Comparison of ENCODE assay signal across 1 cellular context in the genomic region with DNA sequence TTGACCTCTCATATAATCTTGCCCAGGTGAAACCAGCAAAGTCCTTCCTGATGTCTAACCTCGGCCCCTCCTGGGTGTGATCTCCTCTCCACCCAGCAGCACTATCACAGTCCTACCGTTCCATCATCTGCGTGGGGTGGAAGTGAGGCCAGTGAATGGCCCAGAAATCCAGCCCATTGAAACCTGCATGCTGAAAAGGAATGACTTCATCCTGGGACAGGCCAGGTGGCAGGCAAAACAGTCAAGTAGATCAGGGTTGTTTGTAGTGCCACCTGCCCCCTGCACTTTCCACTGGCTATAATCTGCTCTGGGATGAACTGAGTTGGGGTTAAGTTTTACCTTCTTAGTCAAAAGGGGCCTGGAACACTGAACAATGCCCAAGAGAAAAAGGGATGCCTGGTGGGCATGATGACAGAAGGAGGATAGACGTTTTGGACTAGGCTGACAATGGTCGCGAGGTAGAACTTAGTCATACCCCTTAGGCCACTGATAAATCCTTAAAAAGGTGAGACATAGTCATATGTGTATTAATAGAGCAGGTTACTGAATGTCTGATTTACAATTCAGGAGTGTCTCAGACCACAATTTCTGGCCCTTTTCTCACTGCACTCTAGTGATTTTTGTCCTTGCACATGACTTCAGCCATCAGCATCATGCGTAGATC.
TF ChIP-seq lines count a peak whose summit lies in the region.

No MANE protein-coding gene starts in this region.

TF ChIP-seq in HepG2, 621 proteins besides CTCF, POLR2A, EP300 and RAD21:
- no peak for TF ChIP-seq ZNF674 (CRISPR knock-in tag; IDR thresholded peaks at IDR 0.05; ENCODE audit: low read depth)
- TF ChIP-seq, protein P1, sequence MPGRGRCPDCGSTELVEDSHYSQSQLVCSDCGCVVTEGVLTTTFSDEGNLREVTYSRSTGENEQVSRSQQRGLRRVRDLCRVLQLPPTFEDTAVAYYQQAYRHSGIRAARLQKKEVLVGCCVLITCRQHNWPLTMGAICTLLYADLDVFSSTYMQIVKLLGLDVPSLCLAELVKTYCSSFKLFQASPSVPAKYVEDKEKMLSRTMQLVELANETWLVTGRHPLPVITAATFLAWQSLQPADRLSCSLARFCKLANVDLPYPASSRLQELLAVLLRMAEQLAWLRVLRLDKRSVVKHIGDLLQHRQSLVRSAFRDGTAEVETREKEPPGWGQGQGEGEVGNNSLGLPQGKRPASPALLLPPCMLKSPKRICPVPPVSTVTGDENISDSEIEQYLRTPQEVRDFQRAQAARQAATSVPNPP (CRISPR knock-in tag; IDR thresholded peaks at IDR 0.05), result 0 out of 2 replicates have a peak, but pooled peaks have one; percentile 23
